14 cellular contexts compared by ENCODE assay signal in genomic region chr4:13642576-13642975, GRCh38. TPM values are rescaled to one million over a fixed set of nuclear protein-coding genes. Genes with fewer than 3 reads are reported as not detected.
A peak's percentile ranks its signal among the peaks of the same experiment; 100 is the strongest.
DNase-seq lines count a peak whose midpoint lies in the region; ATAC-seq and TF ChIP-seq lines count a peak whose summit lies in the region.
"Had no signal": no experiment of that assay in that cellular context is flagged by ENCODE, and none has a peak within 500 bp of the region (broad histone marks: within the 10 kb centered on the region; RNA-seq: fewer than 3 reads in every experiment).

No MANE protein-coding gene starts in this region.

- no CpG with 5 or more reads among the region's 2 CpGs for WGBS in gastroesophageal sphincter (ENCODE audit: low coverage in 1 of 2), 2 donors

- no peaks in the 10 kb centered on the region for H3K36me3 ChIP-seq in gastroesophageal sphincter

- POLR2A ChIA-PET in RWPE1 (lab: Yijun Ruan, JAX; ENCODE audit: low non-redundant PET): no interaction called here

- no peak for TF ChIP-seq POLR2A in gastroesophageal sphincter (IDR thresholded peaks at IDR 0.05)

- no peak overlapping the region for H3K4me3 ChIP-seq in gastroesophageal sphincter
- H3K4me3 ChIP-seq: lung had no signal

- no peaks in the 10 kb centered on the region for H3K9me3 ChIP-seq in gastroesophageal sphincter

- peaks cover 5% of the 10 kb centered on the region for H3K27me3 ChIP-seq in gastroesophageal sphincter

- TF ChIP-seq CTCF in gastroesophageal sphincter (IDR thresholded peaks at IDR 0.05) (no peak), RWPE1 (conservative IDR thresholded peaks at IDR 0.05; ENCODE audit: low read depth) (no peak)

- DNase-seq in NCI-H345 (lab: John Stamatoyannopoulos, UW): peak; percentile 3
- no peak for DNase-seq in NCI-H345 treated with DMSO at 0.1 percent for 48 hours (lab: John Stamatoyannopoulos, UW; ENCODE audit: unreplicated experiment)
- DNase-seq in anterior cingulate cortex (lab: John Stamatoyannopoulos, UW): peak in 30 of 58 donors; percentile 4 to 45 (median 16)
- peak; percentile 53 for DNase-seq in superior temporal gyrus (ENCODE audit: extremely low spot score)
- no peak for DNase-seq in RWPE1 (ENCODE audit: low spot score)
- no peak for DNase-seq in HuH-7 (ENCODE audit: low spot score)
- DNase-seq in LoVo (ENCODE audit: low spot score): no peak
- DNase-seq: ACHN; activated T-cell treated with anti-CD3 and anti-CD28 coated beads, Interleukin-2, amount 50 U/mL, for 72 hours; DND-41; NCI-H526; SIG-M5 had no signal

- peak overlapping the region in 3 of 4 donors; percentile 13 to 29 (median 24) for H3K27ac ChIP-seq in gastroesophageal sphincter
- H3K27ac ChIP-seq in RWPE1: no peak overlapping the region

- no peak for ATAC-seq in gastroesophageal sphincter
- ATAC-seq: activated T-cell treated with anti-CD3 and anti-CD28 coated beads, Interleukin-2, amount 50 U/mL, for 72 hours had no signal

- TF ChIP-seq EP300 in gastroesophageal sphincter (IDR thresholded peaks at IDR 0.05): no peak

- CTCF ChIA-PET in RWPE1 (lab: Yijun Ruan, JAX): no interaction called here

- peaks cover 0 to 21% (median 4%) of the 10 kb centered on the region in 3 donors for H3K4me1 ChIP-seq in gastroesophageal sphincter

RNA-seq across cellular contexts. Expression of gene BOD1L1, which starts 15.1 kb away (rescaled TPM):
- total RNA-seq in gastroesophageal sphincter: 10 to 100 TPM; 34.6 to 45.3 (median 35.4) TPM

Comparison
In these comparisons a context has a peak if more than half of its experiments do, and no peak if none do; other contexts are left out.
1. DNase-seq: peak in NCI-H345 (single experiment), anterior cingulate cortex (30 of 58) and superior temporal gyrus (single experiment); none in NCI-H345 treated with DMSO at 0.1 percent for 48 hours (single experiment), RWPE1 (single experiment), HuH-7 (single experiment) and LoVo (single experiment).